Comparison of ENCODE assay signal across 9 cellular contexts in the genomic region with DNA sequence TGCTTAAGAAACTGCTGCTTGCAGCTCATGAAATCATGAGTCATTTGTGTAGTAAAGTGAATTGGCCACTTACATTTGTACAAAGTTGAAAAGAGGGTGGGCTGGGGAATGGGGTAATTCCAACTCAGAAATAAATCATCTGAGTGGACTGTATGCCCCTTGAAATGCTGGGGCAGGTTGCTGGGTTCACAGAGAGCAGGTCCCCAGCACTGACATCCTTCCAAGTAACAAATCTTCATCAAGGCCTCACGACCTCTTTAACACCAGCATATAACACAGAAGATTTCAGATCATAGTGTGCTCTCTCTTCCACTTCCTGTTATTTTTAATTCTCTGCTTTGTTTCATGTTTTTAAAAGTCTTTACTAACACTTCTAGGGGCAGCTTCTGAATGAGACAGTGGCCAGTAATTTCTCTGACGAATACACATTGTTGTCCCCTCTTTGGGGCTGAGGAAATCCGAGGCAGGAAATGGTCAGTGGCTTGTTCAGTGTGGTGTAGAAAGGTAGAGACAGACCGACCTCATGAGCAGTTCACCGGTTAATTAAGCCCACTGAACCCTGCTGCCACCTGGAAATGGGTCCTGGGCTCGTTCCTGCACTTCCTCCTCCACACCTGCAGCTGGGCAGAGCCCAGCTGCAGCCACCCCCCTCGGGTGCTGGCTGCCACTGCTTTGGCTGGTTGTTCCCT.
DNase-seq lines count a peak whose midpoint lies in the region; ATAC-seq and TF ChIP-seq lines count a peak whose summit lies in the region.
"Had no signal": no experiment of that assay in that cellular context is flagged by ENCODE, and none has a peak within 500 bp of the region (broad histone marks: within the 10 kb centered on the region; RNA-seq: fewer than 3 reads in every experiment).

No MANE protein-coding gene starts in this region.

- peaks cover 88 to 96% (median 88%) of the 10 kb centered on the region in 3 donors for H3K4me1 Mint-ChIP-seq in T-cell

- 53% methylated on average over 7 of the region's 7 CpGs for WGBS in esophagus muscularis mucosa
- 13 to 23% methylated on average over 7 of the region's 7 CpGs for WGBS in sigmoid colon, 2 donors

- H3K36me3 Mint-ChIP-seq in T-cell, result peaks cover 8% of the 10 kb centered on the region

- H3K9me3 ChIP-seq in esophagus muscularis mucosa (no peaks in the 10 kb centered on the region), sigmoid colon (no peaks in the 10 kb centered on the region)

- no peaks in the 10 kb centered on the region for H3K9me3 Mint-ChIP-seq in T-cell

- TF ChIP-seq EP300 in esophagus muscularis mucosa (IDR thresholded peaks at IDR 0.05), result no peak
- no peak for TF ChIP-seq EP300 in sigmoid colon (IDR thresholded peaks at IDR 0.05)

- no peaks in the 10 kb centered on the region for H3K27me3 ChIP-seq in esophagus muscularis mucosa
- H3K27me3 ChIP-seq in sigmoid colon, result no peaks in the 10 kb centered on the region
- H3K27me3 ChIP-seq: cardiac muscle cell had no signal

- no peaks in the 10 kb centered on the region for H3K36me3 ChIP-seq in esophagus muscularis mucosa
- H3K36me3 ChIP-seq in sigmoid colon, result no peaks in the 10 kb centered on the region
- H3K36me3 ChIP-seq: cardiac muscle cell had no signal

- H3K27ac ChIP-seq in esophagus muscularis mucosa (replicated peaks in 1 of 4) (peak overlapping the region; percentile 68 to 74 (median 69)), sigmoid colon (peak overlapping the region; percentile 61 to 71 (median 68))
- H3K27ac ChIP-seq: cardiac muscle cell had no signal

- peak; percentile 53 for ATAC-seq in HG03039 (IDR thresholded peaks at IDR 0.05; ENCODE audit: unreplicated experiment)
- ATAC-seq in T-cell (replicated peaks in 1 of 4), result peak; percentile 83 to 85 (median 85)

- TF ChIP-seq CTCF in esophagus muscularis mucosa (IDR thresholded peaks at IDR 0.05), result no peak
- no peak for TF ChIP-seq CTCF in sigmoid colon (IDR thresholded peaks at IDR 0.05)

- H3K27me3 Mint-ChIP-seq in T-cell, result no peaks in the 10 kb centered on the region

- H3K4me1 ChIP-seq in esophagus muscularis mucosa, result peaks cover 45 to 66% (median 63%) of the 10 kb centered on the region in 4 donors
- peaks cover 0 to 39% (median 35%) of the 10 kb centered on the region in 4 donors for H3K4me1 ChIP-seq in sigmoid colon

- intact Hi-C loops in esophagus muscularis mucosa (cut with DNase I), result no loop called here
- intact Hi-C loops in sigmoid colon (cut with DNase I), result no loop called here

- CTCF ChIA-PET in T-cell (lab: Charles Lee), result interaction anchor here (0.5 to 1.3 kb wide), 7 partner anchors 15 to 1285 kb away, joined by 3 to 7 read pairs (median 3); a partner anchor contains a TSS

- POLR2A ChIA-PET in T-cell (lab: Charles Lee), result interaction anchor here in 1 of 2 donors (0.7 to 1.0 kb wide), 3 partner anchors 8 to 110 kb away, joined by 3 read pairs; no protein-coding TSS in a partner anchor

- H3K27ac Mint-ChIP-seq in T-cell, result peak overlapping the region; percentile 89 to 97

- peak in 4 of 6 experiments; percentile 27 to 71 (median 60) for DNase-seq in stimulated activated naive CD4-positive, alpha-beta T cell (lab: John Stamatoyannopoulos, UW)
- DNase-seq in stimulated activated naive CD4-positive, alpha-beta T cell treated with Interleukin-2 at 50 U/mL for 16 hours (lab: John Stamatoyannopoulos, UW), result no peak
- peak in 28 of 34 experiments; percentile 8 to 65 (median 26) for DNase-seq in T-cell
- no peak for DNase-seq in esophagus muscularis mucosa (ENCODE audit: extremely low spot score)
- DNase-seq in sigmoid colon, result no peak
- no peak for DNase-seq in DMS 273 treated with DMSO at 0.1 percent for 48 hours (lab: John Stamatoyannopoulos, UW)
- no peak for DNase-seq in stimulated activated CD4-positive, alpha-beta T cell treated with anti-CD3 and anti-CD28 coated beads, Interleukin-4, amount 100 ng/mL, for 4 hours

- no peak overlapping the region for H3K4me3 ChIP-seq in esophagus muscularis mucosa
- H3K4me3 ChIP-seq in sigmoid colon, result no peak overlapping the region
- H3K4me3 ChIP-seq: cardiac muscle cell had no signal

- H3K4me3 Mint-ChIP-seq in T-cell, result peak overlapping the region; percentile 56 to 69 (median 65)

- TF ChIP-seq POLR2A in esophagus muscularis mucosa (IDR thresholded peaks at IDR 0.05; ENCODE audit: low read depth) (no peak), sigmoid colon (IDR thresholded peaks at IDR 0.05) (no peak)

Comparison
In these comparisons a context has a peak if more than half of its experiments do, and no peak if none do; other contexts are left out.
1. DNase-seq: peak in stimulated activated naive CD4-positive, alpha-beta T cell (4 of 6) and T-cell (28 of 34); none in stimulated activated naive CD4-positive, alpha-beta T cell treated with Interleukin-2 at 50 U/mL for 16 hours (single experiment), esophagus muscularis mucosa (single experiment), sigmoid colon (single experiment), DMS 273 treated with DMSO at 0.1 percent for 48 hours (single experiment) and stimulated activated CD4-positive, alpha-beta T cell treated with anti-CD3 and anti-CD28 coated beads, Interleukin-4, amount 100 ng/mL, for 4 hours (0 of 2).